Comparison of ENCODE assay signal across 8 cellular contexts in the genomic region with DNA sequence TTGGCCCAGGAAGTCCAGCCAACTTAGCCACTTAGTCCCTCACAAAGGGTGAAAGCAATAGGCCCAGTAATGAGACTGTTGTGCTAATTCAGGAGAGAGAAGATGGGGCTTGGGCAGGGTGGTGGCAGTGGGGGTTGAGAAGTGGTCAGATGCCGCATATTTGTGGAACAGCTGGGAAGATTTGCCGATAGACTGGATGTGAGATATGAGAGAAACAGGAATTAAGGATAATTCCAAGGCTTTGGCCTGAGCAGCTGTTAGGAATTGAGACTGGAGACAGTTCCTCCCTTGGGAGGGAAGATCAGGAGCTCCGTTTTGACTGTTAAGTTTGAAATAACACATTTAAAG.
DNase-seq lines count a peak whose midpoint lies in the region; ATAC-seq, FAIRE-seq and TF ChIP-seq lines count a peak whose summit lies in the region.
"Had no signal": no experiment of that assay in that cellular context is flagged by ENCODE, and none has a peak within 500 bp of the region (broad histone marks: within the 10 kb centered on the region; RNA-seq: fewer than 3 reads in every experiment).

No MANE protein-coding gene starts in this region.

- H3K36me3 ChIP-seq in K562 (ENCODE audit: control insufficient read depth, insufficient read depth, low read length) (no peaks in the 10 kb centered on the region), suprapubic skin (no peaks in the 10 kb centered on the region), mesenchymal stem cell (ENCODE audit: control insufficient read depth in 1 of 2, insufficient read depth in 2 of 2, low read depth in 1 of 2, low read length in 2 of 2) (no peaks in the 10 kb centered on the region)
- H3K36me3 ChIP-seq: HAP-1 had no signal

- no peaks in the 10 kb centered on the region for H3K9me1 ChIP-seq in K562 (ENCODE audit: control insufficient read depth, insufficient read depth, low read length)

- peak overlapping the region; percentile 81 for H3K4me2 ChIP-seq in K562 (ENCODE audit: insufficient read depth, low read length)
- no peak overlapping the region for H3K4me2 ChIP-seq in mesenchymal stem cell (ENCODE audit: low read length, poor library complexity, severe bottlenecking)

- H2AK5ac ChIP-seq in mesenchymal stem cell (ENCODE audit: low read length, severe bottlenecking) = no peak overlapping the region

- H3K4ac ChIP-seq in mesenchymal stem cell (ENCODE audit: low read depth in 1 of 2, low read length in 2 of 2) = no peak overlapping the region

- no peak overlapping the region for H3K14ac ChIP-seq in mesenchymal stem cell (ENCODE audit: low read length in 2 of 2)

- H3K9me3 ChIP-seq in K562 (replicated peaks; ENCODE audit: control insufficient read depth, insufficient read depth, low read depth, low read length) = no peaks in the 10 kb centered on the region
- H3K9me3 ChIP-seq in suprapubic skin = no peaks in the 10 kb centered on the region
- H3K9me3 ChIP-seq in mesenchymal stem cell (ENCODE audit: control insufficient read depth, low read length) = no peaks in the 10 kb centered on the region
- H3K9me3 ChIP-seq: HAP-1 had no signal

- H3K27ac ChIP-seq in K562 (ENCODE audit: extremely low read depth, low read depth, low read length) (peak overlapping the region; percentile 92), suprapubic skin (no peak overlapping the region), mesenchymal stem cell (ENCODE audit: low read length, poor library complexity, severe bottlenecking) (no peak overlapping the region)

- intact Hi-C loops in K562 (cut with micrococcal nuclease) = loop anchor here (5.0 kb wide), 1 partner anchor 97 kb away; no protein-coding TSS in a partner anchor

- no peak overlapping the region for H2BK15ac ChIP-seq in mesenchymal stem cell (ENCODE audit: low read depth, poor library complexity, severe bottlenecking)

- peak overlapping the region in 1 of 2 experiments; percentile 83; a peak in 2 of 4 replicates for H3K9ac ChIP-seq in K562 (ENCODE audit: insufficient read depth in 1 of 2, low read depth in 2 of 2, low read length in 2 of 2)
- H3K9ac ChIP-seq in mesenchymal stem cell (ENCODE audit: low read length) = no peak overlapping the region

- peak overlapping the region; percentile 84 for H2AFZ ChIP-seq in K562 (ENCODE audit: low read depth, low read length)
- H2AFZ ChIP-seq in mesenchymal stem cell (ENCODE audit: low read depth, low read length) = no peak overlapping the region

- H3K79me1 ChIP-seq in mesenchymal stem cell (replicated peaks; ENCODE audit: low read length, poor library complexity, severe bottlenecking) = no peaks in the 10 kb centered on the region

- no peak overlapping the region for H4K91ac ChIP-seq in mesenchymal stem cell (ENCODE audit: low read length)

- H3K4me3 ChIP-seq in K562 = peak overlapping the region; percentile 42
- H3K4me3 ChIP-seq in suprapubic skin = peak overlapping the region; percentile 43
- peak overlapping the region in 1 of 2 experiments; percentile 73 for H3K4me3 ChIP-seq in mesenchymal stem cell (ENCODE audit: insufficient read depth in 1 of 2, low read depth in 1 of 2, low read length in 2 of 2)

- H3K4me1 ChIP-seq in K562 (replicated peaks in 1 of 2; ENCODE audit: control insufficient read depth in 2 of 2, insufficient read depth in 2 of 2, low read length in 2 of 2) (peaks cover 8 to 44% of the 10 kb centered on the region in 2 experiments; a peak in 4 of 5 replicates), suprapubic skin (peaks cover 14% of the 10 kb centered on the region), mesenchymal stem cell (ENCODE audit: control insufficient read depth, insufficient read depth, low read depth, low read length) (no peaks in the 10 kb centered on the region)
- H3K4me1 ChIP-seq: HAP-1 had no signal

- no peaks in the 10 kb centered on the region for H4K20me1 ChIP-seq in K562 (replicated peaks; ENCODE audit: control insufficient read depth, insufficient read depth, low read length)

- H3K18ac ChIP-seq in mesenchymal stem cell (ENCODE audit: low read depth in 1 of 2, low read length in 2 of 2) = no peak overlapping the region

- no peak overlapping the region for H4K8ac ChIP-seq in mesenchymal stem cell (ENCODE audit: low read length)

- TF ChIP-seq POLR2A in GM12892 (IDR thresholded peaks at IDR 0.05; ENCODE audit: low read depth, low read length) = no peak
- TF ChIP-seq POLR2A in K562 (conservative IDR thresholded peaks at IDR 0.05) = no peak
- TF ChIP-seq POLR2A in suprapubic skin (IDR thresholded peaks at IDR 0.05) = no peak

- CTCF ChIA-PET in K562 (lab: Yijun Ruan, JAX; ENCODE audit: low intra/inter-chr PET ratio) = interaction anchor here (0.7 kb wide), 1 partner anchor 569 kb away, joined by 3 read pairs; no protein-coding TSS in a partner anchor

- TF ChIP-seq EP300 in K562 (IDR thresholded peaks at IDR 0.05; ENCODE audit: low read length) (no peak), suprapubic skin (IDR thresholded peaks at IDR 0.05) (no peak)

- H2BK12ac ChIP-seq in mesenchymal stem cell (ENCODE audit: low read length in 2 of 2) = no peak overlapping the region

- H3K79me2 ChIP-seq in K562 (ENCODE audit: control insufficient read depth, insufficient read depth, low read length) = no peaks in the 10 kb centered on the region

- POLR2A ChIA-PET in K562 (lab: Yijun Ruan, JAX) = interaction anchor here (0.6 to 2.5 kb wide), 9 partner anchors 9 to 431 kb away, joined by 3 to 20 read pairs (median 5); no protein-coding TSS in a partner anchor

- WGBS in K562 (ENCODE audit: insufficient coverage, low coverage, missing lambda C conversion rate) = 21% methylated on average over 3 of the region's 3 CpGs
- WGBS in suprapubic skin = 38% methylated on average over 3 of the region's 3 CpGs
- WGBS in mesenchymal stem cell = 38% methylated on average over 2 of the region's 3 CpGs

- TF ChIP-seq CTCF in K562 (IDR thresholded peaks at IDR 0.05 in 2 of 3, conservative IDR thresholded peaks at IDR 0.05 in 1 of 3; ENCODE audit: insufficient read depth in 2 of 3, low read depth in 1 of 3, low read length in 3 of 3) (no peak), suprapubic skin (IDR thresholded peaks at IDR 0.05) (no peak)

- DNase-seq in GM12892 (ENCODE audit: insufficient read length) (no peak), K562 (ENCODE audit: extremely low read depth in 1 of 4, low spot score in 3 of 4) (peak in 2 of 4 experiments; percentile 44 to 75), suprapubic skin (ENCODE audit: low spot score in 2 of 2) (no peak), mesenchymal stem cell (no peak), HTR-8/SVneo (ENCODE audit: insufficient read length, low spot score) (no peak)

- peak; percentile 44 for ATAC-seq in HG03139 (IDR thresholded peaks at IDR 0.05; ENCODE audit: unreplicated experiment)
- ATAC-seq in K562 = no peak
- ATAC-seq in HG03378 (IDR thresholded peaks at IDR 0.05; ENCODE audit: unreplicated experiment) = no peak

- BruUV-seq in K562 (replicated peaks; lab: Mats Ljungman, UMichigan) = TSS peak; percentile 73

- TF ChIP-seq RAD21 in K562 (CRISPR knock-in tag; conservative IDR thresholded peaks at IDR 0.05 in 1 of 2, IDR thresholded peaks at IDR 0.05 in 1 of 2) = no peak

- in situ Hi-C loops in K562 (cut with MboI) = no loop called here

- no peak overlapping the region for H2BK5ac ChIP-seq in mesenchymal stem cell (ENCODE audit: low read depth, low read length, poor library complexity, severe bottlenecking)

- no peak overlapping the region for H3K23ac ChIP-seq in mesenchymal stem cell (ENCODE audit: low read length in 2 of 2)

- no peak overlapping the region for H2BK120ac ChIP-seq in mesenchymal stem cell (ENCODE audit: low read depth, low read length)

- FAIRE-seq in GM12892 (lab: Jason Lieb, UNC) (peak; percentile 97), K562 (lab: Jason Lieb, UNC) (no peak), HTR-8/SVneo (lab: Jason Lieb, UNC) (no peak)

- H3K27me3 ChIP-seq in K562 (ENCODE audit: control insufficient read depth in 2 of 2, insufficient read depth in 2 of 2, low read length in 2 of 2) = no peaks in the 10 kb centered on the region
- no peaks in the 10 kb centered on the region for H3K27me3 ChIP-seq in suprapubic skin
- H3K27me3 ChIP-seq in mesenchymal stem cell (ENCODE audit: control insufficient read depth in 1 of 2, insufficient read depth in 1 of 2, low read length in 2 of 2) = no peaks in the 10 kb centered on the region

TF ChIP-seq in K562, 482 proteins besides CTCF, POLR2A, EP300 and RAD21 (continues in another document):
- TF ChIP-seq GABPA (tag; conservative IDR thresholded peaks at IDR 0.05; ENCODE audit: low read depth) (peak; percentile 5; the same call in 1 of the 2 replicates), CUX1 (CRISPR knock-in tag; IDR thresholded peaks at IDR 0.05) (0 out of 2 replicates have a peak, but pooled peaks have one; percentile 39)
